Comparison of ENCODE assay signal across 11 cellular contexts in genomic region chr4:138898282-138898681, GRCh38.
DNase-seq lines count a peak whose midpoint lies in the region; ATAC-seq and TF ChIP-seq lines count a peak whose summit lies in the region.
"Had no signal": no experiment of that assay in that cellular context is flagged by ENCODE, and none has a peak within 500 bp of the region (broad histone marks: within the 10 kb centered on the region; RNA-seq: fewer than 3 reads in every experiment).

No MANE protein-coding gene starts in this region.

- H3K4me1 ChIP-seq in SJSA1 (replicated peaks), result peaks cover 20% of the 10 kb centered on the region
- H3K4me1 ChIP-seq in foreskin keratinocyte, result peaks cover 32% of the 10 kb centered on the region

- H3K4me3 ChIP-seq in SJSA1, result no peak overlapping the region

- H3K27me3 ChIP-seq in SJSA1 (replicated peaks) (no peaks in the 10 kb centered on the region), foreskin keratinocyte (no peaks in the 10 kb centered on the region)

- no peaks in the 10 kb centered on the region for H3K36me3 ChIP-seq in SJSA1

- TF ChIP-seq CTCF in foreskin keratinocyte (conservative IDR thresholded peaks at IDR 0.05), result no peak

- peak; percentile 26 for ATAC-seq in foreskin keratinocyte
- ATAC-seq in stimulated activated naive CD8-positive, alpha-beta T cell treated with anti-CD3 and anti-CD28 coated beads, Interleukin-15, Interleukin-2, amounts not matched to agents 100 U/mL and 50 U/mL, for 24 hours, result no peak
- no peak for ATAC-seq in GM18517 (IDR thresholded peaks at IDR 0.05; ENCODE audit: unreplicated experiment)

- DNase-seq in COLO668 (lab: John Stamatoyannopoulos, UW; ENCODE audit: unreplicated experiment) (peak; percentile 48), HT1080 (ENCODE audit: low read depth) (peak; percentile 11), SJSA1 (ENCODE audit: low read depth in 1 of 2, low spot score in 2 of 2) (no peak), foreskin keratinocyte (no peak), NCI-H1092 (lab: John Stamatoyannopoulos, UW) (no peak), inferior parietal cortex (ENCODE audit: extremely low spot score) (no peak)
- DNase-seq in stimulated activated naive CD8-positive, alpha-beta T cell treated with anti-CD3 and anti-CD28 coated beads, Interleukin-15, Interleukin-2, amounts not matched to agents 100 U/mL and 50 U/mL, for 24 hours, result no peak
- DNase-seq: activated B cell treated with CpG ODN at 0.5 μM for 24 hours, cortex of kidney, DMS 273 treated with DMSO at 0.1 percent for 48 hours had no signal

- no peaks in the 10 kb centered on the region for H3K9me3 ChIP-seq in SJSA1 (replicated peaks)

- H3K27ac ChIP-seq in SJSA1, result peak overlapping the region; percentile 45
- H3K27ac ChIP-seq in foreskin keratinocyte, result no peak overlapping the region

Comparison
In these comparisons a context has a peak if more than half of its experiments do, and no peak if none do; other contexts are left out.
1. DNase-seq: peak in COLO668 (single experiment) and HT1080 (single experiment); none in SJSA1 (0 of 2), foreskin keratinocyte (0 of 2), stimulated activated naive CD8-positive, alpha-beta T cell treated with anti-CD3 and anti-CD28 coated beads, Interleukin-15, Interleukin-2, amounts not matched to agents 100 U/mL and 50 U/mL, for 24 hours (single experiment), NCI-H1092 (single experiment) and inferior parietal cortex (single experiment).